ENCODE assay signal across 26 cellular contexts in the genomic region with DNA sequence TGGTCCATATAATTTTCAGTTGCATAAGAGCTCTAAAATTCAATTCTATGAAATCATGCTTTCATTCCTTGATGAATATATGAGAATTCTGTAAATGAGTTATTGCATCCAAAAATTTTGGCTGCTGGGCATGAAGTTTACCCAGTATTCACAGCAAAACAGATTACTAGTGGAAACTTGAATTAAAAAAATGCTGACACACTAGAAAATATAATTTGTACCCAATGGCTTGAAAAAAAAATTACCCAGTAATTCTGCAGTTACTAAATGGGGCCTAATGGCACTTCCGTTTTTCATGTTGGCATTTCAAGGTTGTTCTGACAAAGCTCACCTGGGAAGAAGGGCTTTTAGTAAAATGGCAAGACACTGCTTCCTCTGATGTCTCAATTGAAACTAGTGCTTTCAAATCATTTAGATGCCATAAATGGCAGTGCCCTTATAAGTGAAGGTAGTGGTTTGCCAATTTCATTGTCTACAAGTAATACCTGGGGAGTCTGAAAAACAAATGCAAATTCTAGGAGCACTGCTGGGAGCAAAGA.
"Had no signal": no experiment of that assay in that cellular context is flagged by ENCODE, and none has a peak within 500 bp of the region (broad histone marks: within the 10 kb centered on the region; RNA-seq: fewer than 3 reads in every experiment).

No MANE protein-coding gene starts in this region.

- H3K4me3 Mint-ChIP-seq: activated CD4-positive, alpha-beta memory T cell treated with anti-CD3 and anti-CD28 coated beads for 36 hours; activated CD4-positive, alpha-beta T cell treated with anti-CD3 and anti-CD28 coated beads, Interleukin-2, amount 10 ng/mL, durations not matched to agents 7 days and 5 days; activated naive CD4-positive, alpha-beta T cell treated with anti-CD3 and anti-CD28 coated beads, Interleukin-2, amount 10 ng/mL, durations not matched to agents 7 days and 5 days; activated naive CD8-positive, alpha-beta T cell treated with anti-CD3 and anti-CD28 coated beads for 36 hours; activated T-cell treated with anti-CD3 and anti-CD28 coated beads, Interleukin-2, amount 50 U/mL, for 4 hours; activated T-helper 17 cell treated with anti-CD3 and anti-CD28 coated beads, Interleukin-2, amount 50 U/mL, for 72 hours had no signal

- H3K27me3 Mint-ChIP-seq: activated CD4-positive, alpha-beta memory T cell treated with anti-CD3 and anti-CD28 coated beads for 36 hours; activated CD4-positive, alpha-beta T cell treated with anti-CD3 and anti-CD28 coated beads, Interleukin-2, amount 10 ng/mL, durations not matched to agents 7 days and 5 days; activated naive CD4-positive, alpha-beta T cell treated with anti-CD3 and anti-CD28 coated beads, Interleukin-2, amount 10 ng/mL, durations not matched to agents 7 days and 5 days; activated naive CD8-positive, alpha-beta T cell treated with anti-CD3 and anti-CD28 coated beads for 36 hours; activated T-helper 17 cell treated with anti-CD3 and anti-CD28 coated beads, Interleukin-2, amount 50 U/mL, for 72 hours had no signal

- H3K36me3 ChIP-seq: brain microvascular endothelial cell, cardiac muscle cell had no signal

- H3K27ac ChIP-seq: brain microvascular endothelial cell, cardiac muscle cell, SK-N-MC, VCaP had no signal

- DNase-seq: activated CD4-positive, alpha-beta memory T cell treated with anti-CD3 and anti-CD28 coated beads for 36 hours; activated CD4-positive, alpha-beta T cell treated with anti-CD3 and anti-CD28 coated beads, Interleukin-2, amount 10 ng/mL, durations not matched to agents 7 days and 5 days; activated CD4-positive, CD25-positive, alpha-beta regulatory T cell; activated CD8-positive, alpha-beta memory T cell treated with anti-CD3 and anti-CD28 coated beads for 24 hours; activated gamma-delta T cell; activated naive CD4-positive, alpha-beta T cell treated with anti-CD3 and anti-CD28 coated beads, Interleukin-2, amount 10 ng/mL, durations not matched to agents 7 days and 5 days; activated naive CD8-positive, alpha-beta T cell treated with anti-CD3 and anti-CD28 coated beads for 36 hours; activated T-cell treated with anti-CD3 and anti-CD28 coated beads, Interleukin-2, amount 50 U/mL, for 4 hours; brain microvascular endothelial cell; Karpas-422; NCI-H1417; NCI-H1930; NCI-H345; NCI-H510A; NCI-H526 treated with DMSO at 0.1 percent for 48 hours; NCI-H82; NK-92 treated with Interleukin-12 subunit alpha and Interleukin-12 subunit beta, amount 100 ng/mL, for 24 hours; OCI-M1; Right ventricle myocardium superior; RPMI8226; T-helper 1 cell had no signal

- H3K4me3 ChIP-seq: cardiac muscle cell, SK-N-MC had no signal

- H3K36me3 Mint-ChIP-seq: activated CD4-positive, alpha-beta memory T cell treated with anti-CD3 and anti-CD28 coated beads for 36 hours; activated naive CD4-positive, alpha-beta T cell treated with anti-CD3 and anti-CD28 coated beads, Interleukin-2, amount 10 ng/mL, durations not matched to agents 7 days and 5 days; activated naive CD8-positive, alpha-beta T cell treated with anti-CD3 and anti-CD28 coated beads for 36 hours had no signal

- H3K9me3 Mint-ChIP-seq: activated CD4-positive, alpha-beta T cell treated with anti-CD3 and anti-CD28 coated beads, Interleukin-2, amount 10 ng/mL, durations not matched to agents 7 days and 5 days; activated naive CD8-positive, alpha-beta T cell treated with anti-CD3 and anti-CD28 coated beads for 36 hours; activated T-cell treated with anti-CD3 and anti-CD28 coated beads, Interleukin-2, amount 50 U/mL, for 4 hours had no signal

- ATAC-seq: activated T-cell treated with anti-CD3 and anti-CD28 coated beads, Interleukin-2, amount 50 U/mL, for 4 hours; activated T-helper 17 cell treated with anti-CD3 and anti-CD28 coated beads, Interleukin-2, amount 50 U/mL, for 72 hours; Panc1 had no signal

- H3K4me1 Mint-ChIP-seq: activated CD4-positive, alpha-beta T cell treated with anti-CD3 and anti-CD28 coated beads, Interleukin-2, amount 10 ng/mL, durations not matched to agents 7 days and 5 days; activated naive CD4-positive, alpha-beta T cell treated with anti-CD3 and anti-CD28 coated beads, Interleukin-2, amount 10 ng/mL, durations not matched to agents 7 days and 5 days; activated naive CD8-positive, alpha-beta T cell treated with anti-CD3 and anti-CD28 coated beads for 36 hours; activated T-helper 17 cell treated with anti-CD3 and anti-CD28 coated beads, Interleukin-2, amount 50 U/mL, for 72 hours had no signal

- H3K27ac Mint-ChIP-seq: activated CD4-positive, alpha-beta memory T cell treated with anti-CD3 and anti-CD28 coated beads for 36 hours; activated CD4-positive, alpha-beta T cell treated with anti-CD3 and anti-CD28 coated beads, Interleukin-2, amount 10 ng/mL, durations not matched to agents 7 days and 5 days; activated naive CD4-positive, alpha-beta T cell treated with anti-CD3 and anti-CD28 coated beads, Interleukin-2, amount 10 ng/mL, durations not matched to agents 7 days and 5 days; activated naive CD8-positive, alpha-beta T cell treated with anti-CD3 and anti-CD28 coated beads for 36 hours; activated T-helper 17 cell treated with anti-CD3 and anti-CD28 coated beads, Interleukin-2, amount 50 U/mL, for 72 hours had no signal

- H3K27me3 ChIP-seq: brain microvascular endothelial cell, cardiac muscle cell had no signal
